Comparison of ENCODE assay signal across 1 cellular context in the genomic region with DNA sequence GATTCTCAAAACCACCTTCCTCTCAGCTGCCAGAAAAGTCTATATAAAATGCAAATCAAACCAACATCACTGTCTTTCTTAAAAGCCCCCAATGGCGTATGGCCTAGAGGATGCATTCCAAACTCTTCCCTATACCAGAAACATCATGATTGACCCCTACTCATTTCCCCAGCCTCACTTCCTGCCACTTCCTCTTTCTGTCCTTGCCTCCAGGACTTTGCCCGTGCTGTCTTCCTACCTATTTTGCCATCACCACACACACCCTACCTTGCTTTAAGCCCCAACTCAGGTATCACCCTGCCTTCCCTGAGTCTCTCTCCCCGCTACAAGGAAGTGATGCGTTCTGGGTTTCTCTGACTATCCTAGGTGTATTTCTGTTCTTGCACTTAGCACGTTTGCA.
TF ChIP-seq lines count a peak whose summit lies in the region.

No MANE protein-coding gene starts in this region.

TF ChIP-seq in GM12878, 131 proteins besides CTCF, POLR2A, EP300 and RAD21:
- TF ChIP-seq SPI1 (IDR thresholded peaks at IDR 0.05; ENCODE audit: borderline replicate concordance, insufficient read depth, low read depth, low read length) (peak; percentile 71; the same call in 1 of the 2 replicates), ZNF622 (IDR thresholded peaks at IDR 0.05) (no peak), ATF2 (IDR thresholded peaks at IDR 0.05; ENCODE audit: low read length) (no peak), CBX3 (IDR thresholded peaks at IDR 0.05; ENCODE audit: borderline replicate concordance, low read depth) (no peak)
